29 cellular contexts compared by ENCODE assay signal in the genomic region with DNA sequence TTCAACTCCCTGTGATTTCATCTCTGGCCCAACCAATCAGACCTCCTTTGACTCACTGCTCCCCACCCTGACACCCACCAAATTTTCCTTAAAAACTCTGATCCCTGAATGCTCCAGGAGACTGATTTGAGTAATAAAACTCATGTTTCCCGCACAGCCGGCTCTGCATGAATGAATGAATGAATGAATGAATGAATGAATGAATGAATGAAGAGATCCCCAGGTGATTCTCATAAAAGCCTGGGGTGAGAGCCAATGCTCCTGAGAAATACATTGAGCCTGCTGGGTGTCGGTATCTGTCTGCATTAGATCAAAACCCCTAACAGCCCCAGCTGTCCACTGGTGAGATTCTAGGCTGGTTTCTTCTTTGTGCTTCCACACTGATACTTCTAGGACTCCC. TPM values are rescaled to one million over a fixed set of nuclear protein-coding genes. Genes with fewer than 3 reads are reported as not detected.
"Had no signal": no experiment of that assay in that cellular context is flagged by ENCODE, and none has a peak within 500 bp of the region (broad histone marks: within the 10 kb centered on the region; RNA-seq: fewer than 3 reads in every experiment).

No MANE protein-coding gene starts in this region.

- H3K4me3 Mint-ChIP-seq: dendritic cell treated with granulocyte-macrophage colony-stimulating factor and Interleukin-4, amounts not matched to agents 40 ng/mL and 50 ng/mL, for 4 days; effector memory CD8-positive, alpha-beta T cell; endodermal cell had no signal

- H3K4me1 Mint-ChIP-seq: endodermal cell had no signal

- ATAC-seq: effector memory CD8-positive, alpha-beta T cell; esophagus mucosa; foreskin keratinocyte; gastrocnemius medialis; gastroesophageal sphincter; heart left ventricle; heart right ventricle had no signal

- H3K27me3 ChIP-seq: colonic mucosa, esophagus muscularis mucosa, esophagus squamous epithelium, foreskin keratinocyte, gastrocnemius medialis, gastroesophageal sphincter, heart left ventricle had no signal

- DNase-seq: colonic mucosa; cortex of kidney; dermis blood vessel endothelial cell; dorsolateral prefrontal cortex; effector CD4-positive, alpha-beta T cell; effector CD8-positive, alpha-beta T cell; effector memory CD4-positive, alpha-beta T cell; effector memory CD8-positive, alpha-beta T cell; endodermal cell; erythroblast; esophagus squamous epithelium; foreskin fibroblast; foreskin keratinocyte; foreskin melanocyte; gastrocnemius medialis; glutamatergic neuron; head of caudate nucleus; heart left ventricle; heart right ventricle had no signal

- FAIRE-seq: colon, endometrium, endothelial cell of umbilical vein, frontal cortex had no signal

- H3K27me3 Mint-ChIP-seq: dendritic cell treated with granulocyte-macrophage colony-stimulating factor and Interleukin-4, amounts not matched to agents 40 ng/mL and 50 ng/mL, for 4 days had no signal

- H3K9me3 Mint-ChIP-seq: effector memory CD8-positive, alpha-beta T cell had no signal

- H3K4me1 ChIP-seq: colonic mucosa, esophagus muscularis mucosa, esophagus squamous epithelium, foreskin keratinocyte, gastrocnemius medialis, gastroesophageal sphincter, heart left ventricle, heart right ventricle had no signal

- H3K4me3 ChIP-seq: colonic mucosa, coronary artery, dorsolateral prefrontal cortex, esophagus muscularis mucosa, esophagus squamous epithelium, gastrocnemius medialis, gastroesophageal sphincter, heart left ventricle, heart right ventricle had no signal

- H3K36me3 ChIP-seq: colonic mucosa, esophagus muscularis mucosa, esophagus squamous epithelium, gastrocnemius medialis, gastroesophageal sphincter, heart left ventricle, heart right ventricle had no signal

- H3K9me3 ChIP-seq: colonic mucosa, esophagus squamous epithelium, gastrocnemius medialis had no signal

- H3K27ac ChIP-seq: colonic mucosa, coronary artery, dorsolateral prefrontal cortex, epithelial cell of prostate, esophagus muscularis mucosa, esophagus squamous epithelium, foreskin keratinocyte, gastrocnemius medialis, gastroesophageal sphincter, heart left ventricle, heart right ventricle had no signal

- H3K27ac Mint-ChIP-seq: dendritic cell treated with granulocyte-macrophage colony-stimulating factor and Interleukin-4, amounts not matched to agents 40 ng/mL and 50 ng/mL, for 4 days; effector memory CD8-positive, alpha-beta T cell; endodermal cell had no signal

RNA-seq across cellular contexts. Expression of a gene that starts 58.7 kb away (rescaled TPM):
- total RNA-seq: dermis blood vessel endothelial cell had no signal
